In the genomic region with DNA sequence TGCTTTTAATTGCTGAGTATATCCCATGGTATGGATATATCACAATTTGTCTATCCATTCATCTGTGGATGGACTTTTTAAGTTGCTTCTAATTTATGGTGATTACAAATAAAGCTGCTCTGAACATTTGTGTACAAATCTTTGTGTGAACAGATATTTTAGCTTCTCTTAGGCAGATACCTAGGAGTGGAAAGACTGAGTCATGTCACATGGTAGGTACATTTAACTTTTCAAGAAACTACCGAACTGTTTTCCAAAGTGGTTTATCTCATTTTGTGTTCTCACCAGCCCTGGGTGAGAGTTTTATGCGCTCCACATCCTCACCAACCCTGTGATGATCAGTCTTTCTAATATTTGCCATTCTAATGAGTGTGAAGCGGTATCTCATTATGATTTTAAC, we compare ENCODE assay signal across 23 cellular contexts.
"Had no signal": no experiment of that assay in that cellular context is flagged by ENCODE, and none has a peak within 500 bp of the region (broad histone marks: within the 10 kb centered on the region; RNA-seq: fewer than 3 reads in every experiment).

No MANE protein-coding gene starts in this region.

- H3K4me3 ChIP-seq: cardiac muscle cell, Peyer's patch, SJSA1 had no signal

- H3K4me3 Mint-ChIP-seq: activated B cell treated with CpG ODN at 0.5 μM for 24 hours; activated T-cell treated with anti-CD3 and anti-CD28 coated beads, Interleukin-2, amount 50 U/mL, for 72 hours; T-helper 2 cell treated with Interferon-gamma antibody and Interleukin-4, amounts not matched to agents 5 μg/mL and 100 μg/mL, for 36 hours had no signal

- H3K27ac ChIP-seq: brain microvascular endothelial cell, cardiac muscle cell, Peyer's patch, SJSA1 had no signal

- H3K4me1 ChIP-seq: Peyer's patch, SJSA1 had no signal

- H3K27ac Mint-ChIP-seq: activated B cell treated with CpG ODN at 0.5 μM for 24 hours; T-helper 2 cell treated with Interferon-gamma antibody and Interleukin-4, amounts not matched to agents 5 μg/mL and 100 μg/mL, for 36 hours had no signal

- H3K9me3 ChIP-seq: Peyer's patch, SJSA1 had no signal

- DNase-seq: activated B cell treated with CpG ODN at 0.5 μM for 24 hours; activated CD4-positive, alpha-beta T cell treated with anti-CD3 and anti-CD28 coated beads for 1 hour; activated CD4-positive, alpha-beta T cell treated with anti-CD3 and anti-CD28 coated beads, Interleukin-2, amount 50 U/mL, for 1 hour; activated CD8-positive, alpha-beta memory T cell treated with anti-CD3 and anti-CD28 coated beads for 24 hours; activated naive CD4-positive, alpha-beta T cell treated with anti-CD3 and anti-CD28 coated beads, Interleukin-2, amount 50 U/mL, for 16 hours; activated T-cell treated with anti-CD3 and anti-CD28 coated beads, Interleukin-2, amount 50 U/mL, for 72 hours; amygdala; brain microvascular endothelial cell; Karpas-422; NCI-H1048; NCI-H1694; NCI-H2029; NCI-H2107; NCI-H2171 treated with DMSO at 0.1 percent for 48 hours; NCI-H226; NCI-H69; NK-92 treated with Interleukin-12 subunit alpha and Interleukin-12 subunit beta, amount 100 ng/mL, for 24 hours; Peyer's patch; SHP77; SW 1271 had no signal

- H3K36me3 ChIP-seq: brain microvascular endothelial cell, cardiac muscle cell, Peyer's patch, SJSA1 had no signal

- H3K27me3 ChIP-seq: brain microvascular endothelial cell, cardiac muscle cell, Peyer's patch, SJSA1 had no signal
